1 cellular context compared by ENCODE assay signal in genomic region chr1:9538669-9539164, GRCh38.
TF ChIP-seq lines count a peak whose summit lies in the region.

No MANE protein-coding gene starts in this region.

TF ChIP-seq in HepG2, 621 proteins besides CTCF, POLR2A, EP300 and RAD21 (continued from another document and continues in another):
- no peak for TF ChIP-seq GMEB2 (CRISPR knock-in tag; IDR thresholded peaks at IDR 0.05; ENCODE audit: low read depth)
- TF ChIP-seq ZSCAN25 (CRISPR knock-in tag; IDR thresholded peaks at IDR 0.05): no peak
- no peak for TF ChIP-seq HHEX (CRISPR knock-in tag; IDR thresholded peaks at IDR 0.05)
- TF ChIP-seq ZBTB39 (CRISPR knock-in tag; IDR thresholded peaks at IDR 0.05): no peak
- no peak for TF ChIP-seq GTF2F1 (IDR thresholded peaks at IDR 0.05; ENCODE audit: low read length)
- no peak for TF ChIP-seq RORA (CRISPR knock-in tag; IDR thresholded peaks at IDR 0.05)
- no peak for TF ChIP-seq TAF15 (IDR thresholded peaks at IDR 0.05; ENCODE audit: low read depth, low read length, poor library complexity, severe bottlenecking)
- TF ChIP-seq ZC3H4 (CRISPR knock-in tag; IDR thresholded peaks at IDR 0.05; ENCODE audit: borderline replicate concordance): no peak
- no peak for TF ChIP-seq BORCS8-MEF2B (CRISPR knock-in tag; IDR thresholded peaks at IDR 0.05)
- no peak for TF ChIP-seq ATF3 (CRISPR knock-in tag; IDR thresholded peaks at IDR 0.05)
- 0 out of 2 replicates have a peak, but pooled peaks have one; percentile 7 for TF ChIP-seq ZNF512B (CRISPR knock-in tag; IDR thresholded peaks at IDR 0.05; ENCODE audit: borderline replicate concordance)
- TF ChIP-seq HOMEZ (CRISPR knock-in tag; IDR thresholded peaks at IDR 0.05; ENCODE audit: low read depth): no peak
- no peak for TF ChIP-seq DBP (CRISPR knock-in tag; IDR thresholded peaks at IDR 0.05; ENCODE audit: not compliant biosample characterization)
- peak; percentile 45; the same call in 1 of the 2 replicates for TF ChIP-seq ZNF891 (CRISPR knock-in tag; IDR thresholded peaks at IDR 0.05)
- no peak for TF ChIP-seq KIAA2018 (CRISPR knock-in tag; IDR thresholded peaks at IDR 0.05; ENCODE audit: borderline replicate concordance)
- no peak for TF ChIP-seq ZBTB33 (CRISPR knock-in tag; IDR thresholded peaks at IDR 0.05)
- 0 out of 2 replicates have a peak, but pooled peaks have one; percentile 13 for TF ChIP-seq ZNF503 (CRISPR knock-in tag; IDR thresholded peaks at IDR 0.05)
- TF ChIP-seq ZNF296 (CRISPR knock-in tag; conservative IDR thresholded peaks at IDR 0.05): no peak
- TF ChIP-seq ZNF766 (CRISPR knock-in tag; IDR thresholded peaks at IDR 0.05; ENCODE audit: borderline replicate concordance): no peak
- TF ChIP-seq SRSF1 (optimal IDR thresholded peaks at IDR 0.05; ENCODE audit: low read depth, low read length): peak; percentile 66
- TF ChIP-seq GPN1 (CRISPR knock-in tag; IDR thresholded peaks at IDR 0.05; ENCODE audit: borderline replicate concordance): no peak
- no peak for TF ChIP-seq ZNF740 (CRISPR knock-in tag; IDR thresholded peaks at IDR 0.05)
- no peak for TF ChIP-seq NFIB (CRISPR knock-in tag; IDR thresholded peaks at IDR 0.05; ENCODE audit: borderline replicate concordance)
- TF ChIP-seq CC2D1A (CRISPR knock-in tag; IDR thresholded peaks at IDR 0.05): no peak
- TF ChIP-seq ZNF703 (CRISPR knock-in tag; IDR thresholded peaks at IDR 0.05; ENCODE audit: borderline replicate concordance): 0 out of 2 replicates have a peak, but pooled peaks have one; percentile 16
- TF ChIP-seq ZNF256 (CRISPR knock-in tag; conservative IDR thresholded peaks at IDR 0.05): no peak
- no peak for TF ChIP-seq PATZ1 (CRISPR knock-in tag; IDR thresholded peaks at IDR 0.05)
- no peak for TF ChIP-seq REL (CRISPR knock-in tag; conservative IDR thresholded peaks at IDR 0.05)
- TF ChIP-seq NFATC3 (CRISPR knock-in tag; IDR thresholded peaks at IDR 0.05): no peak
- no peak for TF ChIP-seq ZFP36L1 (CRISPR knock-in tag; IDR thresholded peaks at IDR 0.05)
